Comparison of ENCODE assay signal across 25 cellular contexts in the genomic region with DNA sequence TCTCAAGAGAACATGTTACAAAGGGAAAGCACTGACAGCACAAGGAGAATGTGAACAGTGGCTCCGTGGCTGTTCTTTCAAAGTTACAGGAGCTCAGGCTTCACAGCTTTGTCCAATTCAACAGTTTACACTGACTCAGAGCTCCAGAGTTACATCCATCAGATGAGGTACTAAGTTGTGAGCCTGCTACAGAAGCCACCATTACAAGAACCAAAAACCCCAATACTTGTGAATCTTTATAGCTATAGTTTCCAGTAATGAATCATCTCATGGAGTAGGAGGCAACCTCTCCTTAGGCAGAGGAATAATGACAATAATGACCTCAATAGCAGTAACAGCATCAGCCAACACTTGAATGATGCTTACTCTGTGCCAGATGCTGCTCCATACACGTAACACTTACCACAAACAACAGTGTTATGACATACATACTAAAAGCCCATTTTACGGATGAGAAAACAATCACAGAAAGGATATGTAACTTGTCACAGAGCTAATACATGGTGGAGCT. TPM values are rescaled to one million over a fixed set of nuclear protein-coding genes. Genes with fewer than 3 reads are reported as not detected.
DNase-seq lines count a peak whose midpoint lies in the region; ATAC-seq and TF ChIP-seq lines count a peak whose summit lies in the region.
"Had no signal": no experiment of that assay in that cellular context is flagged by ENCODE, and none has a peak within 500 bp of the region (broad histone marks: within the 10 kb centered on the region; RNA-seq: fewer than 3 reads in every experiment).

No MANE protein-coding gene starts in this region.

- H3K36me3 Mint-ChIP-seq in activated naive CD8-positive, alpha-beta T cell treated with anti-CD3 and anti-CD28 coated beads, Interleukin-2, amount 50 U/mL, for 24 hours (ENCODE audit: low read depth) = peaks cover 29% of the 10 kb centered on the region
- peaks cover 32% of the 10 kb centered on the region for H3K36me3 Mint-ChIP-seq in activated naive CD8-positive, alpha-beta T cell treated with anti-CD3 and anti-CD28 coated beads for 36 hours
- peaks cover 0 to 26% (median 6%) of the 10 kb centered on the region in 3 donors for H3K36me3 Mint-ChIP-seq in CD8-positive, alpha-beta memory T cell
- H3K36me3 Mint-ChIP-seq in stimulated activated memory B cell treated with anti-CD40 and anti-IgM and Interleukin-4, amounts not matched to agents 10 μg/mL and 1 μg/mL and 100 μg/mL, for 72 hours = peaks cover 27% of the 10 kb centered on the region

- CTCF ChIA-PET in CD8-positive, alpha-beta memory T cell (lab: Charles Lee) = no interaction called here

- no peak for DNase-seq in activated naive CD8-positive, alpha-beta T cell treated with anti-CD3 and anti-CD28 coated beads, Interleukin-2, amount 50 U/mL, for 24 hours
- DNase-seq in activated naive CD8-positive, alpha-beta T cell treated with anti-CD3 and anti-CD28 coated beads for 36 hours = no peak
- DNase-seq in RKO (ENCODE audit: low spot score) = peak; percentile 12
- DNase-seq in fibroblast of villous mesenchyme (ENCODE audit: low read depth) = peak; percentile 7
- no peak for DNase-seq in CD8-positive, alpha-beta memory T cell
- DNase-seq in posterior vena cava (ENCODE audit: low spot score) = no peak
- DNase-seq: activated CD4-positive, alpha-beta memory T cell treated with anti-CD3 and anti-CD28 coated beads, Interleukin-2, amount 10 ng/mL, durations not matched to agents 7 days and 5 days; amygdala; C1 segment of cervical spinal cord; effector CD8-positive, alpha-beta T cell; foreskin melanocyte; NCI-H1092; NCI-H1694 treated with DMSO at 0.1 percent for 48 hours; NCI-H2171 treated with DMSO at 0.1 percent for 48 hours; NCI-H524; NK-92 treated with Interleukin-12 subunit alpha and Interleukin-12 subunit beta, amount 100 ng/mL, for 24 hours; ovary; Peyer's patch; retina; SJCRH30; small intestine had no signal

- no peak overlapping the region for H3K27ac Mint-ChIP-seq in activated naive CD8-positive, alpha-beta T cell treated with anti-CD3 and anti-CD28 coated beads, Interleukin-2, amount 50 U/mL, for 24 hours
- H3K27ac Mint-ChIP-seq in activated naive CD8-positive, alpha-beta T cell treated with anti-CD3 and anti-CD28 coated beads for 36 hours = no peak overlapping the region
- no peak overlapping the region for H3K27ac Mint-ChIP-seq in CD8-positive, alpha-beta memory T cell
- no peak overlapping the region for H3K27ac Mint-ChIP-seq in stimulated activated memory B cell treated with anti-CD40 and anti-IgM and Interleukin-4, amounts not matched to agents 10 μg/mL and 1 μg/mL and 100 μg/mL, for 72 hours
- H3K27ac Mint-ChIP-seq: activated CD4-positive, alpha-beta memory T cell treated with anti-CD3 and anti-CD28 coated beads, Interleukin-2, amount 10 ng/mL, durations not matched to agents 7 days and 5 days; nephron; type B pancreatic cell had no signal

- H3K27me3 Mint-ChIP-seq in activated naive CD8-positive, alpha-beta T cell treated with anti-CD3 and anti-CD28 coated beads, Interleukin-2, amount 50 U/mL, for 24 hours = no peaks in the 10 kb centered on the region
- H3K27me3 Mint-ChIP-seq in activated naive CD8-positive, alpha-beta T cell treated with anti-CD3 and anti-CD28 coated beads for 36 hours = no peaks in the 10 kb centered on the region
- H3K27me3 Mint-ChIP-seq in CD8-positive, alpha-beta memory T cell = no peaks in the 10 kb centered on the region
- H3K27me3 Mint-ChIP-seq in stimulated activated memory B cell treated with anti-CD40 and anti-IgM and Interleukin-4, amounts not matched to agents 10 μg/mL and 1 μg/mL and 100 μg/mL, for 72 hours = no peaks in the 10 kb centered on the region
- H3K27me3 Mint-ChIP-seq: activated CD4-positive, alpha-beta memory T cell treated with anti-CD3 and anti-CD28 coated beads, Interleukin-2, amount 10 ng/mL, durations not matched to agents 7 days and 5 days; type B pancreatic cell had no signal

- no peaks in the 10 kb centered on the region for H3K27me3 ChIP-seq in CD8-positive, alpha-beta memory T cell (ENCODE audit: insufficient read depth, low read length, poor library complexity, severe bottlenecking)
- H3K27me3 ChIP-seq: breast epithelium, ovary, Peyer's patch, SJCRH30 had no signal

- no peak for TF ChIP-seq CTCF in fibroblast of villous mesenchyme (IDR thresholded peaks at IDR 0.05; ENCODE audit: insufficient read depth, low read depth, low read length)

- H3K4me3 ChIP-seq in fibroblast of villous mesenchyme (ENCODE audit: low read depth, low read length) = no peak overlapping the region
- H3K4me3 ChIP-seq in CD8-positive, alpha-beta memory T cell (ENCODE audit: low read length) = no peak overlapping the region
- H3K4me3 ChIP-seq: breast epithelium, ovary, Peyer's patch, SJCRH30 had no signal

- peaks cover 6% of the 10 kb centered on the region for H3K36me3 ChIP-seq in CD8-positive, alpha-beta memory T cell (ENCODE audit: insufficient read depth, low read length)
- H3K36me3 ChIP-seq: breast epithelium, ovary had no signal

- peaks cover 26% of the 10 kb centered on the region for H3K4me1 Mint-ChIP-seq in activated naive CD8-positive, alpha-beta T cell treated with anti-CD3 and anti-CD28 coated beads, Interleukin-2, amount 50 U/mL, for 24 hours
- H3K4me1 Mint-ChIP-seq in activated naive CD8-positive, alpha-beta T cell treated with anti-CD3 and anti-CD28 coated beads for 36 hours = peaks cover 11% of the 10 kb centered on the region
- H3K4me1 Mint-ChIP-seq in CD8-positive, alpha-beta memory T cell = peaks cover 13 to 18% (median 15%) of the 10 kb centered on the region in 3 donors
- H3K4me1 Mint-ChIP-seq in stimulated activated memory B cell treated with anti-CD40 and anti-IgM and Interleukin-4, amounts not matched to agents 10 μg/mL and 1 μg/mL and 100 μg/mL, for 72 hours = peaks cover 7% of the 10 kb centered on the region

- ATAC-seq in activated naive CD8-positive, alpha-beta T cell treated with anti-CD3 and anti-CD28 coated beads, Interleukin-2, amount 50 U/mL, for 24 hours = peak; percentile 62
- no peak for ATAC-seq in stimulated activated memory B cell treated with anti-CD40 and anti-IgM and Interleukin-4, amounts not matched to agents 10 μg/mL and 1 μg/mL and 100 μg/mL, for 72 hours

- H3K27ac ChIP-seq in CD8-positive, alpha-beta memory T cell (ENCODE audit: low read depth, low read length) = no peak overlapping the region
- H3K27ac ChIP-seq: breast epithelium, ovary, Peyer's patch, SJCRH30 had no signal

- no peak overlapping the region for H3K4me3 Mint-ChIP-seq in activated naive CD8-positive, alpha-beta T cell treated with anti-CD3 and anti-CD28 coated beads, Interleukin-2, amount 50 U/mL, for 24 hours
- H3K4me3 Mint-ChIP-seq in activated naive CD8-positive, alpha-beta T cell treated with anti-CD3 and anti-CD28 coated beads for 36 hours = no peak overlapping the region
- no peak overlapping the region for H3K4me3 Mint-ChIP-seq in CD8-positive, alpha-beta memory T cell
- no peak overlapping the region for H3K4me3 Mint-ChIP-seq in stimulated activated memory B cell treated with anti-CD40 and anti-IgM and Interleukin-4, amounts not matched to agents 10 μg/mL and 1 μg/mL and 100 μg/mL, for 72 hours
- H3K4me3 Mint-ChIP-seq: activated CD4-positive, alpha-beta memory T cell treated with anti-CD3 and anti-CD28 coated beads, Interleukin-2, amount 10 ng/mL, durations not matched to agents 7 days and 5 days; nephron; type B pancreatic cell had no signal

- POLR2A ChIA-PET in CD8-positive, alpha-beta memory T cell (lab: Charles Lee) = no interaction called here

- H3K9me3 ChIP-seq in CD8-positive, alpha-beta memory T cell (ENCODE audit: low read length) = no peaks in the 10 kb centered on the region
- H3K9me3 ChIP-seq: breast epithelium, ovary, Peyer's patch, SJCRH30 had no signal

- peaks cover 27% of the 10 kb centered on the region for H3K4me1 ChIP-seq in CD8-positive, alpha-beta memory T cell (ENCODE audit: insufficient read depth, low read length)
- H3K4me1 ChIP-seq: Peyer's patch had no signal

- intact Hi-C loops in posterior vena cava (cut with DNase I) = loop anchor here in 1 of 2 donors (10.0 kb wide), 1 partner anchor 106 kb away; no protein-coding TSS in a partner anchor

- no peaks in the 10 kb centered on the region for H3K9me3 Mint-ChIP-seq in activated naive CD8-positive, alpha-beta T cell treated with anti-CD3 and anti-CD28 coated beads, Interleukin-2, amount 50 U/mL, for 24 hours
- peaks cover 5% of the 10 kb centered on the region for H3K9me3 Mint-ChIP-seq in activated naive CD8-positive, alpha-beta T cell treated with anti-CD3 and anti-CD28 coated beads for 36 hours
- H3K9me3 Mint-ChIP-seq in CD8-positive, alpha-beta memory T cell = no peaks in the 10 kb centered on the region
- peaks cover 1% of the 10 kb centered on the region for H3K9me3 Mint-ChIP-seq in stimulated activated memory B cell treated with anti-CD40 and anti-IgM and Interleukin-4, amounts not matched to agents 10 μg/mL and 1 μg/mL and 100 μg/mL, for 72 hours
- H3K9me3 Mint-ChIP-seq: activated CD4-positive, alpha-beta memory T cell treated with anti-CD3 and anti-CD28 coated beads, Interleukin-2, amount 10 ng/mL, durations not matched to agents 7 days and 5 days; type B pancreatic cell had no signal

RNA-seq across cellular contexts. Expression of a gene that starts 3.6 kb away (rescaled TPM):
- total RNA-seq in activated naive CD8-positive, alpha-beta T cell treated with anti-CD3 and anti-CD28 coated beads for 36 hours = 10 to 100 TPM; 23.7 to 26.8 TPM
- 5.5 and 8.2 TPM in 2 replicates for total RNA-seq in fibroblast of villous mesenchyme
- 10 to 100 TPM; 29.7 to 32.0 TPM for total RNA-seq in CD8-positive, alpha-beta memory T cell
- 13.4 TPM for polyA plus RNA-seq in CD8-positive, alpha-beta memory T cell
- total RNA-seq in posterior vena cava = 1 to 10 TPM; 6.0 to 8.1 TPM

RNA-seq across cellular contexts. Expression of a gene that starts 24.1 kb away (rescaled TPM):
- 1 to 10 TPM; 7.6 to 7.7 TPM for total RNA-seq in activated naive CD8-positive, alpha-beta T cell treated with anti-CD3 and anti-CD28 coated beads for 36 hours
- total RNA-seq in fibroblast of villous mesenchyme (2.3 and 3.0 TPM in 2 replicates), posterior vena cava (10 to 100 TPM; 16.3 to 17.0 TPM)
- total RNA-seq in CD8-positive, alpha-beta memory T cell = 1 to 10 TPM; 7.2 to 7.5 TPM
- polyA plus RNA-seq in CD8-positive, alpha-beta memory T cell = 9.6 TPM

Comparison
In these comparisons a context has a peak if more than half of its experiments do, and no peak if none do; other contexts are left out.
1. DNase-seq: peak in RKO (single experiment) and fibroblast of villous mesenchyme (single experiment); none in activated naive CD8-positive, alpha-beta T cell treated with anti-CD3 and anti-CD28 coated beads, Interleukin-2, amount 50 U/mL, for 24 hours (single experiment), activated naive CD8-positive, alpha-beta T cell treated with anti-CD3 and anti-CD28 coated beads for 36 hours (single experiment), CD8-positive, alpha-beta memory T cell (0 of 5) and posterior vena cava (single experiment).